Comparison of ENCODE assay signal across 8 cellular contexts in the genomic region with DNA sequence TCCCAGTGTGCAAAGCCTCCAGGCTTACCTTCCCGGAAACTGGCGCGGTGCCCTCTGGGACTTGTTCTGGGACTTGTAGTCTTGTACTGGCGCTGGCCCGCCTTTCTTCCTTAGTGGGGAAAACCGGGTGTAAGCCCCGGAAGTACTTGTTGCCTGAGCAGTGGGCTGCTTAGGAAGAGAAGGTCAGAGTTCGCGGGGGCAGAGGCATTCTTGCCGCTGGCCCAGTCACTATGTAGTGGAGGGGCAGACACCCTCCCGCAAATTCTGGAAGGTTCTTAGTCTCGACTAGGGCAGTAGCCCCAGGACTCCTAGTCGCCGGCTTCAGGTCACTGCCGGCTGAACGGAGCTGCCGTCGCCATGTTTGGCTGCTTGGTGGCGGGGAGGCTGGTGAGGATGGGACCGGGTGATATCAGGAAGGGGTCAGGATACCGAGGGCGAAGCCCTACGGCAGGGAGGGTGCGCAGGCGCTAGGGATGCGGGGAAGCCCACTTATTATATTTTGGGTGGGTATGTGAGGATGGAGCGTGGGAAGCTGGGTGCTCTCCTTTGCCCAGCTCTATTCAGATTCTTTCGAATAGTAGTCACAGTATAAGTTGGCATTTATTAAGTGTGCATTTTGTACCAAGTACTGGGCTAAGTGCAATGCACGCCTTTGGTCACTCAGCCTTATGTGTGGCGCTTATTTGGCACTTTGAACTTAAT. TPM values are rescaled to one million over a fixed set of nuclear protein-coding genes. Genes with fewer than 3 reads are reported as not detected.
DNase-seq lines count a peak whose midpoint lies in the region; ATAC-seq, FAIRE-seq and TF ChIP-seq lines count a peak whose summit lies in the region.

A gene with protein sequence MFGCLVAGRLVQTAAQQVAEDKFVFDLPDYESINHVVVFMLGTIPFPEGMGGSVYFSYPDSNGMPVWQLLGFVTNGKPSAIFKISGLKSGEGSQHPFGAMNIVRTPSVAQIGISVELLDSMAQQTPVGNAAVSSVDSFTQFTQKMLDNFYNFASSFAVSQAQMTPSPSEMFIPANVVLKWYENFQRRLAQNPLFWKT (plus strand): TSS at position 149 of the 702 bp plus-strand sequence. CDS start 209 bp downstream, at position 358.

- peak within 1 kb of the TSS; percentile 94 for H2AFZ ChIP-seq in Loucy (ENCODE audit: low read length)

- peak within 1 kb of the TSS; percentile 96 for H3K4me3 ChIP-seq in Loucy (ENCODE audit: low read length, poor library complexity, severe bottlenecking)

- H3K27ac Mint-ChIP-seq in natural killer cell: peak within 1 kb of the TSS; percentile 98 to 100

- no peaks in the 10 kb centered on the region for H3K9me3 Mint-ChIP-seq in natural killer cell

- H3K4me1 Mint-ChIP-seq in natural killer cell: peaks cover 22 to 24% of the 10 kb centered on the region in 2 donors

- H3K4me1 ChIP-seq in Loucy (ENCODE audit: insufficient read depth, low read length, poor library complexity, severe bottlenecking): peaks cover 22% of the 10 kb centered on the region

- peaks cover 8 to 10% of the 10 kb centered on the region in 2 donors for H3K27me3 Mint-ChIP-seq in natural killer cell (ENCODE audit: low read depth in 2 of 2)

- H3K9me3 ChIP-seq in Loucy (ENCODE audit: insufficient read depth, low read depth, low read length): no peaks in the 10 kb centered on the region

- H3K4me2 ChIP-seq in Loucy (ENCODE audit: low read depth, low read length, poor library complexity, severe bottlenecking): peak within 1 kb of the TSS; percentile 89

- H3K36me3 ChIP-seq in Loucy (ENCODE audit: insufficient read depth, low read length): no peaks in the 10 kb centered on the region

- no peaks in the 10 kb centered on the region for H3K9me2 ChIP-seq in Loucy (replicated peaks; ENCODE audit: low read depth, low read length)

- FAIRE-seq in H54 (lab: Jason Lieb, UNC): peak; percentile 98

- H3K9ac ChIP-seq in Loucy (ENCODE audit: low read depth, low read length, poor library complexity, severe bottlenecking): peak within 1 kb of the TSS; percentile 89

- H3K36me3 Mint-ChIP-seq in natural killer cell: no peaks in the 10 kb centered on the region

- peak; percentile 98 for DNase-seq in EL
- peak; percentile 80 for DNase-seq in H54 (ENCODE audit: insufficient read length, low spot score)
- peak; percentile 87 for DNase-seq in activated T-helper 9 cell treated with anti-CD3 and anti-CD28 coated beads, Interleukin-2, amount 50 U/mL, for 16 hours (ENCODE audit: low read depth)
- peak; percentile 98 for DNase-seq in fibroblast of peridontal ligament (ENCODE audit: extremely low read depth)
- DNase-seq in natural killer cell: peak; percentile 74
- DNase-seq in stimulated activated naive CD4-positive, alpha-beta T cell treated with Interleukin-2 at 50 U/mL for 16 hours (lab: John Stamatoyannopoulos, UW): peak; percentile 92

- no peaks in the 10 kb centered on the region for H3F3A ChIP-seq in Loucy (ENCODE audit: low read depth)

- peak; percentile 96 to 99 (median 98) for ATAC-seq in natural killer cell

- H4K20me1 ChIP-seq in Loucy (ENCODE audit: insufficient read depth, low read length, poor library complexity, severe bottlenecking): no peaks in the 10 kb centered on the region

- peak within 1 kb of the TSS; percentile 99 for H3K4me3 Mint-ChIP-seq in natural killer cell

- no peak for TF ChIP-seq CTCF in Loucy (conservative IDR thresholded peaks at IDR 0.05; ENCODE audit: low read length)
- no peak for TF ChIP-seq CTCF in natural killer cell (IDR thresholded peaks at IDR 0.05)

- TF ChIP-seq POLR2A in H54 (IDR thresholded peaks at IDR 0.05; ENCODE audit: low read depth, low read length): peak; percentile 58
- peak; percentile 88 for TF ChIP-seq POLR2A in Raji (IDR thresholded peaks at IDR 0.05; ENCODE audit: insufficient read depth, low read depth, low read length)

- peaks cover 31% of the 10 kb centered on the region for H3K79me2 ChIP-seq in Loucy (ENCODE audit: insufficient read depth, low read length)

- intact Hi-C loops in natural killer cell (cut with micrococcal nuclease): loop anchor here (5.0 kb wide), 1 partner anchor 55 kb away; no protein-coding TSS in a partner anchor

- H3K27me3 ChIP-seq in Loucy (ENCODE audit: insufficient read depth, low read length, poor library complexity, severe bottlenecking): peaks cover 5% of the 10 kb centered on the region

RNA-seq across cellular contexts. Expression of the gene that starts here (rescaled TPM):
- total RNA-seq in natural killer cell: 10 to 100 TPM; 12.7 to 24.2 (median 18.2) TPM

Comparison
In these comparisons a context has a peak if more than half of its experiments do, and no peak if none do; other contexts are left out.
1. Peak in every context shown above with its lines: DNase-seq, ATAC-seq and H3K4me3 ChIP-seq.